Comparison of ENCODE assay signal across 8 cellular contexts in the genomic region with DNA sequence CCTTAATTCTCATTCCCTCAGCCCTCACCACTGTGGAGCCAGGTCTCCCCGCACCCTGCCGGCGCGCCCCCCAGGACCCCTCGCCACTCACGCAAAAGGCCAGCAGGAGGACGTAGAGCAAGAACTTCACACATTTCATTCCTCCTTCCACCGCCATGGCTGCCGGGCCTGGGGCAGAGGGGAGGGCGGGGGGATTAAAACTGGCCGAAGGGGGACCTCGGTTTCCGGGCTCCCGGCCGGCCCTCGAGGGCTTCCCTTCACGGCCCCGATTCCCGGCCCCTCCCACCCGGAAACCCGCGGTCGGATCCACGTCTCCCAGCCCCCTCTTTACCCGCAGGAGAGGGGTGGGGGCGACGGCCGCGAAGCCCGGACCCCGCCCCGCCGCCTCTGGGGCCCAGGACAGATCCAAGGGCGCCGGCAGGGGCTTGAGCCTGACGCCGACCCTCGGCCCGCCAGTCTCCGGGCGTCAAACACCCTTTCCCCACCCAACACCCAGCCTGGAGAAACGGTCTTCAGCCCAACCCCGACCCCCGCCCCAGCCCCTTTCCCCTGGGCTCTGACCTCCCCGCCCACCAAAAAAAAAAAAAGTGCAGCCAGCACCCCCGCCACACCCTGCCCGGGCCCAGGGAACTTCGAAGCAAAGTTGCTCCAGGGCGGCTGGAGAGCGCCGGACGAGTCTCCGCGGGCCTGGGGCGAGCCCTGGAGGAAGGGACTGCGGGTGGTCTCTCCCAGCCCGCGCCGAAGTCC. TPM values are rescaled to one million over a fixed set of nuclear protein-coding genes. Genes with fewer than 3 reads are reported as not detected.
DNase-seq lines count a peak whose midpoint lies in the region; ATAC-seq and TF ChIP-seq lines count a peak whose summit lies in the region.

No MANE protein-coding gene starts in this region.

- H3K4me3 Mint-ChIP-seq in CD4-positive, alpha-beta T cell: peak overlapping the region; percentile 86
- H3K4me3 Mint-ChIP-seq in naive thymus-derived CD8-positive, alpha-beta T cell: peak overlapping the region; percentile 64 to 95 (median 79)

- no peak for DNase-seq in CD4-positive, alpha-beta T cell
- DNase-seq in WERI-Rb-1 (peak; percentile 87), fibroblast of pulmonary artery (ENCODE audit: low read depth) (peak; percentile 69)
- peak in 1 of 10 donors; percentile 23 for DNase-seq in naive thymus-derived CD8-positive, alpha-beta T cell

- POLR2A ChIA-PET in CD4-positive, alpha-beta T cell (lab: Charles Lee): interaction anchor here (1.1 to 2.8 kb wide), 10 partner anchors 10 to 389 kb away, joined by 4 to 35 read pairs (median 7); partner anchors contain the start of genes BLOC1S1, DNAJC14, ORMDL2 and SARNP
- POLR2A ChIA-PET in naive thymus-derived CD8-positive, alpha-beta T cell (lab: Charles Lee): interaction anchor here (0.8 to 2.7 kb wide), 7 partner anchors 10 to 388 kb away, joined by 3 to 32 read pairs (median 19); partner anchors contain the start of genes BLOC1S1, GDF11, ORMDL2 and RDH5

- H3K4me1 Mint-ChIP-seq in CD4-positive, alpha-beta T cell (ENCODE audit: low read depth): peaks cover 48% of the 10 kb centered on the region
- H3K4me1 Mint-ChIP-seq in naive thymus-derived CD8-positive, alpha-beta T cell: peaks cover 30 to 59% (median 48%) of the 10 kb centered on the region in 4 donors

- H3K9me3 ChIP-seq in CD4-positive, alpha-beta T cell (ENCODE audit: control insufficient read depth, low read length): no peaks in the 10 kb centered on the region
- no peaks in the 10 kb centered on the region for H3K9me3 ChIP-seq in WERI-Rb-1 (ENCODE audit: severe bottlenecking)

- H3K27ac Mint-ChIP-seq in CD4-positive, alpha-beta T cell: peak overlapping the region; percentile 80
- H3K27ac Mint-ChIP-seq in naive thymus-derived CD8-positive, alpha-beta T cell: peak overlapping the region in 7 of 10 donors; percentile 60 to 94 (median 82)

- peak overlapping the region; percentile 57 for H3K27ac ChIP-seq in CD4-positive, alpha-beta T cell (ENCODE audit: low read depth, low read length)
- peak overlapping the region; percentile 94 for H3K27ac ChIP-seq in WERI-Rb-1

- TF ChIP-seq CTCF in CD4-positive, alpha-beta T cell (IDR thresholded peaks at IDR 0.05): no peak
- TF ChIP-seq CTCF in WERI-Rb-1 (IDR thresholded peaks at IDR 0.05; ENCODE audit: low read depth, low read length) (no peak), fibroblast of pulmonary artery (IDR thresholded peaks at IDR 0.05; ENCODE audit: low read length, missing control alignments) (no peak)

- H3K9me3 Mint-ChIP-seq in CD4-positive, alpha-beta T cell: no peaks in the 10 kb centered on the region
- H3K9me3 Mint-ChIP-seq in naive thymus-derived CD8-positive, alpha-beta T cell: no peaks in the 10 kb centered on the region

- CTCF ChIA-PET in CD4-positive, alpha-beta T cell (lab: Charles Lee): interaction anchor here (1.0 to 2.8 kb wide), 2 partner anchors 10 to 13 kb away, joined by 4 to 24 read pairs; no protein-coding TSS in a partner anchor

- H3K27me3 Mint-ChIP-seq in CD4-positive, alpha-beta T cell: no peaks in the 10 kb centered on the region
- no peaks in the 10 kb centered on the region for H3K27me3 Mint-ChIP-seq in naive thymus-derived CD8-positive, alpha-beta T cell

- H3K4me3 ChIP-seq in WERI-Rb-1 (ENCODE audit: low read depth, low read length) (peak overlapping the region; percentile 97), fibroblast of pulmonary artery (replicated peaks; ENCODE audit: low read depth, low read length) (peak overlapping the region; percentile 93)

- peaks cover 10% of the 10 kb centered on the region for H3K36me3 Mint-ChIP-seq in CD4-positive, alpha-beta T cell (ENCODE audit: low read depth)
- H3K36me3 Mint-ChIP-seq in naive thymus-derived CD8-positive, alpha-beta T cell: peaks cover 0 to 13% (median 0%) of the 10 kb centered on the region in 3 donors

- no peaks in the 10 kb centered on the region for H3K27me3 ChIP-seq in CD4-positive, alpha-beta T cell (ENCODE audit: control insufficient read depth, insufficient read depth, low read length)
- H3K27me3 ChIP-seq in WERI-Rb-1 (ENCODE audit: insufficient read depth, low read depth, severe bottlenecking): no peaks in the 10 kb centered on the region

- peaks cover 42% of the 10 kb centered on the region for H3K36me3 ChIP-seq in WERI-Rb-1

- ATAC-seq in CD4-positive, alpha-beta T cell (ENCODE audit: poor library complexity): no peak
- ATAC-seq in GM18858 (IDR thresholded peaks at IDR 0.05; ENCODE audit: unreplicated experiment) (peak; percentile 12), HG03457 (IDR thresholded peaks at IDR 0.05; ENCODE audit: unreplicated experiment) (peak; percentile 20), GM21447 (IDR thresholded peaks at IDR 0.05; ENCODE audit: unreplicated experiment) (no peak), HG02870 (IDR thresholded peaks at IDR 0.05; ENCODE audit: unreplicated experiment) (no peak)
- peak; percentile 1 to 10 for ATAC-seq in naive thymus-derived CD8-positive, alpha-beta T cell

- intact Hi-C loops in CD4-positive, alpha-beta T cell (cut with DNase I, micrococcal nuclease): no loop called here

RNA-seq across cellular contexts. Expression of gene CD63, which starts 0.5 kb away (rescaled TPM):
- 10 to 100 TPM; 34.0 to 36.4 TPM for total RNA-seq in CD4-positive, alpha-beta T cell
- 10 to 100 TPM; 41.0 to 46.5 TPM for total RNA-seq in naive thymus-derived CD8-positive, alpha-beta T cell
- 100 to 1,000 TPM; 119 to 412 (median 135) TPM for polyA plus RNA-seq in naive thymus-derived CD8-positive, alpha-beta T cell

RNA-seq across cellular contexts. Expression of gene RDH5, which starts 8.2 kb away (rescaled TPM):
- total RNA-seq in CD4-positive, alpha-beta T cell: 1 to 10 TPM; 8.8 TPM
- total RNA-seq in naive thymus-derived CD8-positive, alpha-beta T cell: 10 to 100 TPM; 28.8 to 30.4 TPM
- polyA plus RNA-seq in naive thymus-derived CD8-positive, alpha-beta T cell: 1 to 10 TPM in 2 of 3 donors, not detected in 1; 1.0 to 1.4 TPM

RNA-seq across cellular contexts. Expression of gene BLOC1S1, which starts 12.5 kb away (rescaled TPM):
- total RNA-seq in CD4-positive, alpha-beta T cell: 10 to 100 TPM; 34.8 to 36.9 TPM
- 10 to 100 TPM; 62.9 to 65.7 TPM for total RNA-seq in naive thymus-derived CD8-positive, alpha-beta T cell
- polyA plus RNA-seq in naive thymus-derived CD8-positive, alpha-beta T cell: 100 to 1,000 TPM in 2 of 3 donors, 10 to 100 TPM in 1; 84.3 to 133 (median 117) TPM

RNA-seq across cellular contexts. Expression of gene GDF11, which starts 14.6 kb away (rescaled TPM):
- 1 to 10 TPM; 4.4 to 6.6 TPM for total RNA-seq in CD4-positive, alpha-beta T cell
- 1 to 10 TPM; 5.8 to 7.7 TPM for total RNA-seq in naive thymus-derived CD8-positive, alpha-beta T cell
- 1 to 10 TPM in 1 of 3 donors, under 1 TPM in 2; 0.82 to 1.5 (median 0.99) TPM for polyA plus RNA-seq in naive thymus-derived CD8-positive, alpha-beta T cell

RNA-seq across cellular contexts. Expression of gene ITGA7, which starts 20.7 kb away (rescaled TPM):
- 1 to 10 TPM; 1.2 to 1.6 TPM for total RNA-seq in CD4-positive, alpha-beta T cell
- total RNA-seq in naive thymus-derived CD8-positive, alpha-beta T cell: 1 to 10 TPM; 5.2 to 7.0 TPM
- 1 to 10 TPM in 2 of 3 donors, not detected in 1; 1.5 to 1.7 TPM for polyA plus RNA-seq in naive thymus-derived CD8-positive, alpha-beta T cell

Comparison
In these comparisons a context has a peak if more than half of its experiments do, and no peak if none do; other contexts are left out.
1. ATAC-seq: peak in GM18858 (single experiment), HG03457 (single experiment) and naive thymus-derived CD8-positive, alpha-beta T cell (2 of 2); none in CD4-positive, alpha-beta T cell (single experiment), GM21447 (single experiment) and HG02870 (single experiment).
2. DNase-seq: peak in WERI-Rb-1 (single experiment) and fibroblast of pulmonary artery (single experiment); none in CD4-positive, alpha-beta T cell (0 of 10).